8 cellular contexts compared by ENCODE assay signal in genomic region chr4:86892639-86892965, GRCh38. TPM values are rescaled to one million over a fixed set of nuclear protein-coding genes. Genes with fewer than 3 reads are reported as not detected.
DNase-seq lines count a peak whose midpoint lies in the region; ATAC-seq and TF ChIP-seq lines count a peak whose summit lies in the region.

No MANE protein-coding gene starts in this region.

- ATAC-seq in Panc1 (no peak), GM18870 (IDR thresholded peaks at IDR 0.05; ENCODE audit: unreplicated experiment) (no peak), GM18858 (IDR thresholded peaks at IDR 0.05; ENCODE audit: unreplicated experiment) (no peak)

- H3K27me3 Mint-ChIP-seq in T-helper 1 cell treated with Interleukin-12 subunit alpha and Interleukin-12 subunit beta and Interleukin-4 antibody, amounts not matched to agents 30 μg/mL and 1 μg/mL, for 36 hours (ENCODE audit: low read depth) = peaks cover 39% of the 10 kb centered on the region

- peak overlapping the region; percentile 59 for H3K4me3 Mint-ChIP-seq in T-helper 1 cell treated with Interleukin-12 subunit alpha and Interleukin-12 subunit beta and Interleukin-4 antibody, amounts not matched to agents 30 μg/mL and 1 μg/mL, for 36 hours

- POLR2A ChIA-PET in Panc1 (lab: Charles Lee) = no interaction called here

- H3K36me3 Mint-ChIP-seq in T-helper 1 cell treated with Interleukin-12 subunit alpha and Interleukin-12 subunit beta and Interleukin-4 antibody, amounts not matched to agents 30 μg/mL and 1 μg/mL, for 36 hours (ENCODE audit: low read depth) = no peaks in the 10 kb centered on the region

- in situ Hi-C loops in Panc1 (cut with HindIII; ENCODE audit: low pct_unique_long_range_greater_than_20kb, low sequenced_read_pairs) = no loop called here

- no peak for TF ChIP-seq POLR2A in esophagus squamous epithelium (IDR thresholded peaks at IDR 0.05)

- H3K4me1 Mint-ChIP-seq in T-helper 1 cell treated with Interleukin-12 subunit alpha and Interleukin-12 subunit beta and Interleukin-4 antibody, amounts not matched to agents 30 μg/mL and 1 μg/mL, for 36 hours (ENCODE audit: low read depth) = peaks cover 11% of the 10 kb centered on the region

- 1 to 11% methylated on average over 8 to 9 of the region's 13 CpGs for WGBS in esophagus squamous epithelium, 2 donors

- TF ChIP-seq CTCF in Panc1 (IDR thresholded peaks at IDR 0.05) = no peak
- no peak for TF ChIP-seq CTCF in esophagus squamous epithelium (IDR thresholded peaks at IDR 0.05)

- H3K9me3 ChIP-seq in Panc1 (ENCODE audit: control insufficient read depth, insufficient read depth, low read depth, low read length) (no peaks in the 10 kb centered on the region), esophagus squamous epithelium (no peaks in the 10 kb centered on the region)

- H3K27ac Mint-ChIP-seq in T-helper 1 cell treated with Interleukin-12 subunit alpha and Interleukin-12 subunit beta and Interleukin-4 antibody, amounts not matched to agents 30 μg/mL and 1 μg/mL, for 36 hours = no peak overlapping the region

- no peaks in the 10 kb centered on the region for H3K9me3 Mint-ChIP-seq in T-helper 1 cell treated with Interleukin-12 subunit alpha and Interleukin-12 subunit beta and Interleukin-4 antibody, amounts not matched to agents 30 μg/mL and 1 μg/mL, for 36 hours

- no peaks in the 10 kb centered on the region for H3K36me3 ChIP-seq in Panc1 (ENCODE audit: control insufficient read depth, insufficient read depth, low read length)
- H3K36me3 ChIP-seq in esophagus squamous epithelium = peaks cover 0 to under 1% (median 0%) of the 10 kb centered on the region in 3 donors

- CTCF ChIA-PET in Panc1 (lab: Charles Lee) = no interaction called here

- H3K27me3 ChIP-seq in Panc1 (ENCODE audit: control insufficient read depth, insufficient read depth, low read length) (no peaks in the 10 kb centered on the region), esophagus squamous epithelium (no peaks in the 10 kb centered on the region)

- H3K27ac ChIP-seq in Panc1 (ENCODE audit: low read length) = peak overlapping the region; percentile 51
- peak overlapping the region; percentile 89 to 98 (median 94) for H3K27ac ChIP-seq in esophagus squamous epithelium

- H3K4me3 ChIP-seq in Panc1 (ENCODE audit: low read depth in 2 of 2, low read length in 2 of 2) = peak overlapping the region; percentile 64 to 66
- peak overlapping the region; percentile 68 to 85 (median 75) for H3K4me3 ChIP-seq in esophagus squamous epithelium

- peaks cover 2% of the 10 kb centered on the region; the same call in 1 of the 2 replicates for H3K4me1 ChIP-seq in Panc1 (ENCODE audit: control insufficient read depth, insufficient read depth, low read length)
- H3K4me1 ChIP-seq in esophagus squamous epithelium = peaks cover 3 to 38% (median 4%) of the 10 kb centered on the region in 3 donors

- DNase-seq in T-helper 1 cell = no peak
- DNase-seq in Panc1 (ENCODE audit: low read depth, low spot score) = no peak
- no peak for DNase-seq in esophagus squamous epithelium (lab: John Stamatoyannopoulos, UW)
- peak; percentile 42 for DNase-seq in putamen (ENCODE audit: low spot score)
- no peak for DNase-seq in DMS153 (lab: John Stamatoyannopoulos, UW)

- BruUV-seq in Panc1 (replicated peaks; lab: Mats Ljungman, UMichigan) = no TSS peak

- intact Hi-C loops in Panc1 (cut with micrococcal nuclease; ENCODE audit: unreplicated experiment) = no loop called here
- intact Hi-C loops in esophagus squamous epithelium (cut with DNase I) = no loop called here

RNA-seq across cellular contexts. Expression of gene C4orf36, which starts 0.4 kb away (rescaled TPM):
- total RNA-seq in Panc1 (2021; ENCODE audit: unreplicated experiment) = 0.26 TPM
- polyA plus RNA-seq in Panc1 (2012; ENCODE audit: insufficient read length) = 0.79 TPM
- 1 to 10 TPM; 1.3 to 5.0 (median 2.7) TPM for total RNA-seq in esophagus squamous epithelium

RNA-seq across cellular contexts. Expression of gene AFF1, which starts 42.2 kb away (rescaled TPM):
- total RNA-seq in Panc1 (2021; ENCODE audit: unreplicated experiment) (23.9 TPM), esophagus squamous epithelium (10 to 100 TPM; 22.9 to 47.1 (median 34.0) TPM)
- polyA plus RNA-seq in Panc1 (2012; ENCODE audit: insufficient read length) = 5.1 TPM

RNA-seq across cellular contexts. Expression of gene SLC10A6, which starts 43.4 kb away (rescaled TPM):
- total RNA-seq in Panc1 (2021; ENCODE audit: unreplicated experiment) = not detected
- not detected for polyA plus RNA-seq in Panc1 (2012; ENCODE audit: insufficient read length)
- total RNA-seq in esophagus squamous epithelium = 10 to 100 TPM; 14.7 to 55.4 (median 20.1) TPM

Comparison
In these comparisons a context has a peak if more than half of its experiments do, and no peak if none do; other contexts are left out.
1. RNA of gene SLC10A6, which starts 43.4 kb away (total RNA-seq): 14.7 to 55.4 TPM in esophagus squamous epithelium; not detected in Panc1 (single experiment); every median in the first group is over 10 times any median in the second.